Comparison of ENCODE assay signal across 14 cellular contexts in genomic region chr1:19037659-19038058, GRCh38.
DNase-seq lines count a peak whose midpoint lies in the region; TF ChIP-seq lines count a peak whose summit lies in the region.
"Had no signal": no experiment of that assay in that cellular context is flagged by ENCODE, and none has a peak within 500 bp of the region (broad histone marks: within the 10 kb centered on the region; RNA-seq: fewer than 3 reads in every experiment).

No MANE protein-coding gene starts in this region.

- intact Hi-C loops in spleen (cut with DNase I; ENCODE audit: low total_unique reads): no loop called here

- TF ChIP-seq POLR2A in spleen (IDR thresholded peaks at IDR 0.05): no peak

- no peak overlapping the region for H3K27ac Mint-ChIP-seq in activated T-cell treated with anti-CD3 and anti-CD28 coated beads, Interleukin-2, amount 50 U/mL, for 24 hours
- H3K27ac Mint-ChIP-seq: CD8-positive, alpha-beta memory T cell had no signal

- H3K79me2 ChIP-seq in Karpas-422 (ENCODE audit: low read length): no peaks in the 10 kb centered on the region

- H3K27ac ChIP-seq in spleen (no peak overlapping the region), Karpas-422 (ENCODE audit: low read length) (no peak overlapping the region)
- H3K27ac ChIP-seq: 22Rv1, BLaER1 had no signal

- peak; percentile 17 for DNase-seq in activated T-cell treated with anti-CD3 and anti-CD28 coated beads, Interleukin-2, amount 50 U/mL, for 24 hours
- no peak for DNase-seq in activated T-cell treated with anti-CD3 and anti-CD28 coated beads, Interleukin-2, amount 50 U/mL, for 1 hour
- peak; percentile 7 for DNase-seq in H7
- DNase-seq in iPS-NIHi11 (ENCODE audit: low spot score): peak; percentile 3
- peak; percentile 49 for DNase-seq in spleen
- DNase-seq in G401 (ENCODE audit: low spot score): no peak
- no peak for DNase-seq in Karpas-422
- no peak for DNase-seq in SHP77 treated with DMSO at 0.1 percent for 48 hours (lab: John Stamatoyannopoulos, UW)
- DNase-seq: AML-193; CD8-positive, alpha-beta memory T cell; DMS53 had no signal

- H3K27me3 ChIP-seq in H7 (ENCODE audit: control insufficient read depth, insufficient read depth, low read length): no peaks in the 10 kb centered on the region; the same call in 1 of the 2 replicates
- H3K27me3 ChIP-seq in spleen (replicated peaks in 1 of 7): peaks cover 0 to 21% (median 0%) of the 10 kb centered on the region in 7 donors
- no peaks in the 10 kb centered on the region for H3K27me3 ChIP-seq in Karpas-422 (ENCODE audit: low read length)
- H3K27me3 ChIP-seq: BLaER1 had no signal

- no peak overlapping the region for H3K4me3 ChIP-seq in H7 (ENCODE audit: insufficient read depth, low read depth, low read length)
- H3K4me3 ChIP-seq in spleen: no peak overlapping the region
- H3K4me3 ChIP-seq in Karpas-422 (ENCODE audit: low read length): no peak overlapping the region
- H3K4me3 ChIP-seq: BLaER1 had no signal

- H3K4me2 ChIP-seq in Karpas-422 (ENCODE audit: low read depth, low read length, poor library complexity, severe bottlenecking): no peak overlapping the region
- H3K4me2 ChIP-seq: BLaER1 had no signal

- H3K9me3 Mint-ChIP-seq in activated T-cell treated with anti-CD3 and anti-CD28 coated beads, Interleukin-2, amount 50 U/mL, for 24 hours: no peaks in the 10 kb centered on the region
- H3K9me3 Mint-ChIP-seq: CD8-positive, alpha-beta memory T cell had no signal

- no peaks in the 10 kb centered on the region for H3K4me1 Mint-ChIP-seq in activated T-cell treated with anti-CD3 and anti-CD28 coated beads, Interleukin-2, amount 50 U/mL, for 24 hours (ENCODE audit: low read depth)
- H3K4me1 Mint-ChIP-seq: CD8-positive, alpha-beta memory T cell had no signal

- H3K9ac ChIP-seq in Karpas-422 (ENCODE audit: low read length): no peak overlapping the region
- H3K9ac ChIP-seq: BLaER1 had no signal

- H4K20me1 ChIP-seq in Karpas-422 (ENCODE audit: insufficient read depth, low read depth, low read length): no peaks in the 10 kb centered on the region
- H4K20me1 ChIP-seq: BLaER1 had no signal

- H3K36me3 ChIP-seq in H7 (replicated peaks; ENCODE audit: control insufficient read depth, insufficient read depth, low read length) (no peaks in the 10 kb centered on the region), spleen (no peaks in the 10 kb centered on the region), Karpas-422 (ENCODE audit: insufficient read depth, low read length) (no peaks in the 10 kb centered on the region)
- H3K36me3 ChIP-seq: BLaER1 had no signal

- no peak overlapping the region for H2AFZ ChIP-seq in Karpas-422 (ENCODE audit: low read length)

- H3K4me1 ChIP-seq in spleen (no peaks in the 10 kb centered on the region), Karpas-422 (ENCODE audit: low read length) (no peaks in the 10 kb centered on the region)
- H3K4me1 ChIP-seq: Caco-2 had no signal

- H3K9me3 ChIP-seq in spleen (no peaks in the 10 kb centered on the region), Karpas-422 (ENCODE audit: low read length) (no peaks in the 10 kb centered on the region)
- H3K9me3 ChIP-seq: BLaER1, Caco-2 had no signal

- H3K4me3 Mint-ChIP-seq in activated T-cell treated with anti-CD3 and anti-CD28 coated beads, Interleukin-2, amount 50 U/mL, for 24 hours: no peak overlapping the region
- H3K4me3 Mint-ChIP-seq: CD8-positive, alpha-beta memory T cell had no signal

- H3K27me3 Mint-ChIP-seq in activated T-cell treated with anti-CD3 and anti-CD28 coated beads, Interleukin-2, amount 50 U/mL, for 24 hours: peaks cover 14% of the 10 kb centered on the region

- in situ Hi-C loops in G401 (cut with HindIII; ENCODE audit: low sequenced_read_pairs): no loop called here

- no peaks in the 10 kb centered on the region for H3K36me3 Mint-ChIP-seq in activated T-cell treated with anti-CD3 and anti-CD28 coated beads, Interleukin-2, amount 50 U/mL, for 24 hours (ENCODE audit: low read depth)
- H3K36me3 Mint-ChIP-seq: CD8-positive, alpha-beta memory T cell had no signal

- WGBS in spleen, 5 donors: 77 to 97% (median 84%) methylated on average over 4 of the region's 4 CpGs

- TF ChIP-seq CTCF in spleen (IDR thresholded peaks at IDR 0.05 in 8 of 11, conservative IDR thresholded peaks at IDR 0.05 in 3 of 11): no peak

- no peaks in the 10 kb centered on the region for H3K9me2 ChIP-seq in Karpas-422 (replicated peaks; ENCODE audit: insufficient read depth, low read length)

Comparison
In these comparisons a context has a peak if more than half of its experiments do, and no peak if none do; other contexts are left out.
1. DNase-seq: peak in activated T-cell treated with anti-CD3 and anti-CD28 coated beads, Interleukin-2, amount 50 U/mL, for 24 hours (single experiment), H7 (single experiment), iPS-NIHi11 (single experiment) and spleen (single experiment); none in activated T-cell treated with anti-CD3 and anti-CD28 coated beads, Interleukin-2, amount 50 U/mL, for 1 hour (single experiment), G401 (single experiment), Karpas-422 (single experiment) and SHP77 treated with DMSO at 0.1 percent for 48 hours (single experiment).